27 cellular contexts compared by ENCODE assay signal in the genomic region with DNA sequence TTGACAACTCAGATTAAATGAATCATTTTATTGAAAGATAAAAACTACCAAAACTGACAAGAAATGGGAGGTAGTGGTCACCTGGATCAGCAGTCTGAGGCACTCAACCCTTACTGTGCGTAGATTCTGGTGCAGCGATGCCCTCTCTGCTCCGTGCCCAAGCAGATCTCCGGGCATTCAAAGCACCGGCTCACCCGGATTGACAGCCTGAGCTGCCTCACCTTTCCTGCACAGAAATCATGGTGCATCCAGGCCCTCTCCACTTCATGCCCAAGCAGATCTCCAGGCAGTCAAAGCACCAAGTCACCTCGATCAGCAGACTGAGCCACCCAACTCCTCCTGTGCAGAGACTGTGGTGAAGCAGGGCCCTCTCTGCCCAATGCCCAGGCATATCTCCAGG.
"Had no signal": no experiment of that assay in that cellular context is flagged by ENCODE, and none has a peak within 500 bp of the region (broad histone marks: within the 10 kb centered on the region; RNA-seq: fewer than 3 reads in every experiment).

No MANE protein-coding gene starts in this region.

- DNase-seq: stimulated activated CD4-positive, alpha-beta T cell treated with anti-CD3 and anti-CD28 coated beads, Interleukin-2, amount 100 ng/mL, for 48 hours; stimulated activated CD4-positive, alpha-beta T cell treated with anti-CD3 and anti-CD28 coated beads, Interleukin-4, amount 100 ng/mL, for 1 hour; stimulated activated CD4-positive, alpha-beta T cell treated with anti-CD3 and anti-CD28 coated beads, Interleukin-4, amount 100 ng/mL, for 24 hours; stimulated activated CD4-positive, alpha-beta T cell treated with anti-CD3 and anti-CD28 coated beads, Interleukin-4, amount 100 ng/mL, for 4 hours; stimulated activated CD8-positive, alpha-beta memory T cell treated with anti-CD3 and anti-CD28 coated beads, Interleukin-4, amount 100 ng/mL, for 48 hours; stimulated activated naive B cell treated with anti-CD40 and anti-IgM and Interleukin-4, amounts not matched to agents 10 μg/mL and 1 μg/mL and 100 μg/mL, for 72 hours; stimulated activated naive CD4-positive, alpha-beta T cell; stimulated activated naive CD4-positive, alpha-beta T cell treated with Interleukin-2 at 50 U/mL for 16 hours; stimulated activated naive CD8-positive, alpha-beta T cell treated with anti-CD3 and anti-CD28 coated beads, Interleukin-15, amount 100 ng/mL, for 72 hours; stimulated activated naive CD8-positive, alpha-beta T cell treated with anti-CD3 and anti-CD28 coated beads, Interleukin-15, Interleukin-2, amounts not matched to agents 100 U/mL and 50 U/mL, for 24 hours; stomach; substantia nigra; testis; thyroid gland; tibial artery; transverse colon; trophoblast cell; upper lobe of right lung; uterus had no signal

- FAIRE-seq: urothelium cell line had no signal

- H3K36me3 ChIP-seq: stomach, suprapubic skin, thoracic aorta, thyroid gland, tibial artery, tibial nerve, transverse colon, upper lobe of left lung, upper lobe of right lung, uterus, vagina had no signal

- H3K27me3 ChIP-seq: stomach, suprapubic skin, testis, thyroid gland, tibial artery, tibial nerve, transverse colon, upper lobe of left lung, upper lobe of right lung, uterus, vagina had no signal

- H3K4me3 ChIP-seq: stomach, suprapubic skin, testis, thoracic aorta, thyroid gland, tibial artery, tibial nerve, transverse colon, upper lobe of left lung, upper lobe of right lung, uterus, vagina had no signal

- H3K27ac ChIP-seq: stomach, suprapubic skin, testis, thoracic aorta, thyroid gland, tibial artery, tibial nerve, transverse colon, upper lobe of left lung, upper lobe of right lung, uterus, vagina had no signal

- H3K9me3 ChIP-seq: testis, thyroid gland had no signal

- ATAC-seq: stimulated activated effector memory CD8-positive, alpha-beta T cell treated with anti-CD3 and anti-CD28 coated beads, Interleukin-12 subunit alpha, Interleukin-12 subunit beta, amount 100 ng/mL, for 72 hours; stimulated activated memory B cell treated with anti-CD40 and anti-IgM and Interleukin-4, amounts not matched to agents 10 μg/mL and 1 μg/mL and 100 μg/mL, for 72 hours; stimulated activated naive B cell treated with anti-CD40 and anti-IgM and Interleukin-4, amounts not matched to agents 10 μg/mL and 1 μg/mL and 100 μg/mL, for 72 hours; stimulated activated naive CD8-positive, alpha-beta T cell treated with anti-CD3 and anti-CD28 coated beads, Interleukin-15, amount 100 ng/mL, for 72 hours; stimulated activated naive CD8-positive, alpha-beta T cell treated with anti-CD3 and anti-CD28 coated beads, Interleukin-15, Interleukin-2, amounts not matched to agents 100 U/mL and 50 U/mL, for 24 hours; upper lobe of right lung had no signal

- H3K4me1 ChIP-seq: stomach, suprapubic skin, testis, thyroid gland, tibial artery, tibial nerve, transverse colon, upper lobe of left lung, upper lobe of right lung, uterus, vagina had no signal
